8 cellular contexts compared by ENCODE assay signal in genomic region chr7:128869138-128869943, GRCh38. TPM values are rescaled to one million over a fixed set of nuclear protein-coding genes. Genes with fewer than 3 reads are reported as not detected.
DNase-seq lines count a peak whose midpoint lies in the region; ATAC-seq, FAIRE-seq and TF ChIP-seq lines count a peak whose summit lies in the region.

No MANE protein-coding gene starts in this region.

- intact Hi-C loops in mammary epithelial cell (cut with micrococcal nuclease), result no loop called here
- intact Hi-C loops in kidney (cut with DNase I), result no loop called here

- H3K4me3 ChIP-seq in AG09309 (ENCODE audit: control insufficient read depth, low read depth, low read length), result peak overlapping the region; percentile 38
- peak overlapping the region; percentile 33 to 58 (median 52) for H3K4me3 ChIP-seq in mammary epithelial cell (replicated peaks in 1 of 3; ENCODE audit: insufficient read depth in 1 of 3, low read depth in 2 of 3, low read length in 3 of 3)
- H3K4me3 ChIP-seq in kidney (ENCODE audit: low read length in 2 of 2), result peak overlapping the region in 1 of 2 donors; percentile 49

- no peak overlapping the region for H3K27ac ChIP-seq in mammary epithelial cell (ENCODE audit: insufficient read depth, low read depth, low read length)
- no peak overlapping the region for H3K27ac ChIP-seq in kidney (ENCODE audit: low read depth in 2 of 2, low read length in 2 of 2)

- no peak for FAIRE-seq in kidney (lab: Jason Lieb, UNC)

- no TSS peak for BruUV-seq in mammary epithelial cell (replicated peaks; lab: Mats Ljungman, UMichigan)

- CTCF ChIA-PET in mammary epithelial cell (lab: Charles Lee; ENCODE audit: low non-redundant PET), result no interaction called here

- no peak overlapping the region for H3K9ac ChIP-seq in mammary epithelial cell (ENCODE audit: insufficient read depth, low read length)
- peak overlapping the region; percentile 19 to 39 for H3K9ac ChIP-seq in kidney (ENCODE audit: low read length in 2 of 2)

- dilution Hi-C loops in mammary epithelial cell (cut with HindIII; ENCODE audit: low sequenced_read_pairs), result no loop called here

- TF ChIP-seq CTCF in AG09309 (IDR thresholded peaks at IDR 0.05; ENCODE audit: control insufficient read depth, insufficient read depth, low read depth, low read length, missing control alignments) (no peak), mammary epithelial cell (conservative IDR thresholded peaks at IDR 0.05 in 1 of 2, IDR thresholded peaks at IDR 0.05 in 1 of 2; ENCODE audit: extremely low read depth in 1 of 2, insufficient read depth in 1 of 2, low read depth in 1 of 2, low read length in 2 of 2) (peak in 1 of 2 donors; percentile 10), kidney (IDR thresholded peaks at IDR 0.05; ENCODE audit: borderline replicate concordance, extremely low read depth, insufficient read depth) (no peak)

- peaks cover 29% of the 10 kb centered on the region for H3K4me1 ChIP-seq in mammary epithelial cell (ENCODE audit: insufficient read depth, low read length)
- peaks cover 4 to 13% of the 10 kb centered on the region in 2 donors for H3K4me1 ChIP-seq in kidney (ENCODE audit: control insufficient read depth in 1 of 2, insufficient read depth in 1 of 2, low read depth in 1 of 2, low read length in 2 of 2)

- H4K20me1 ChIP-seq in mammary epithelial cell (ENCODE audit: insufficient read depth, low read length), result no peaks in the 10 kb centered on the region

- peak overlapping the region; percentile 96 for H3K4me2 ChIP-seq in mammary epithelial cell (ENCODE audit: insufficient read depth, low read depth, low read length)

- 5% methylated on average over 25 of the region's 86 CpGs for WGBS in mammary epithelial cell (ENCODE audit: low coverage, missing lambda C conversion rate)

- H3K79me2 ChIP-seq in mammary epithelial cell (ENCODE audit: insufficient read depth, low read length), result peaks cover 19% of the 10 kb centered on the region

- H3K36me3 ChIP-seq in mammary epithelial cell (ENCODE audit: insufficient read depth, low read length) (peaks cover 3% of the 10 kb centered on the region), kidney (ENCODE audit: control insufficient read depth in 1 of 2, insufficient read depth in 2 of 2, low read length in 2 of 2) (peaks cover 0 to 16% of the 10 kb centered on the region in 2 donors)

- H3K9me3 ChIP-seq in mammary epithelial cell (replicated peaks; ENCODE audit: insufficient read depth, low read length), result no peaks in the 10 kb centered on the region
- no peaks in the 10 kb centered on the region for H3K9me3 ChIP-seq in kidney (ENCODE audit: control insufficient read depth in 1 of 2, low read length in 2 of 2)

- H2AFZ ChIP-seq in mammary epithelial cell (ENCODE audit: low read depth, low read length), result peak overlapping the region; percentile 67

- in situ Hi-C loops in mammary epithelial cell (cut with MboI; ENCODE audit: low sequenced_read_pairs in 2 of 2), result no loop called here

- ATAC-seq in GM18861 (IDR thresholded peaks at IDR 0.05; ENCODE audit: unreplicated experiment) (peak; percentile 65), HG03354 (IDR thresholded peaks at IDR 0.05; ENCODE audit: poor library complexity, severe bottlenecking, unreplicated experiment) (peak; percentile 65)

- no peaks in the 10 kb centered on the region for H3K27me3 ChIP-seq in mammary epithelial cell (ENCODE audit: insufficient read depth, low read length)

- DNase-seq in AG09309 (ENCODE audit: low read depth) (no peak), T-helper 1 cell (peak in 4 of 5 donors; percentile 22 to 59 (median 33)), mammary epithelial cell (peak; percentile 36), kidney (peak; percentile 85), OCI-M2 (lab: John Stamatoyannopoulos, UW; ENCODE audit: unreplicated experiment) (no peak)
- peak; percentile 45 to 62 for DNase-seq in stimulated activated CD4-positive, alpha-beta T cell treated with anti-CD3 and anti-CD28 coated beads, Interleukin-2, amount 100 ng/mL, for 24 hours

RNA-seq across cellular contexts. Expression of gene ATP6V1F, which starts 6.7 kb away (rescaled TPM):
- total RNA-seq in mammary epithelial cell, result 100 to 1,000 TPM in 1 of 2 donors, 10 to 100 TPM in 1; 83.7 to 171 TPM
- polyA plus RNA-seq in mammary epithelial cell, result 304 TPM
- polyA minus RNA-seq in mammary epithelial cell, result 81.7 TPM
- total RNA-seq in kidney, result 161 TPM
- polyA plus RNA-seq in kidney (ENCODE audit: insufficient read depth, low read depth, low replicate concordance), result 684 TPM

RNA-seq across cellular contexts. Expression of gene FLNC, which starts 39.1 kb away (rescaled TPM):
- 1 to 10 TPM; 1.8 to 1.9 TPM for total RNA-seq in mammary epithelial cell
- polyA plus RNA-seq in mammary epithelial cell, result 0.03 TPM
- polyA minus RNA-seq in mammary epithelial cell, result 0.52 TPM
- 12.2 TPM for total RNA-seq in kidney
- 2.8 TPM for polyA plus RNA-seq in kidney (ENCODE audit: insufficient read depth, low read depth, low replicate concordance)

RNA-seq across cellular contexts. Expression of gene KCP, which starts 41.2 kb away (rescaled TPM):
- total RNA-seq in mammary epithelial cell (under 1 TPM in 1 of 2 donors, not detected in 1; 0.50 TPM), kidney (44.6 TPM)
- polyA plus RNA-seq in mammary epithelial cell (0.20 TPM), kidney (ENCODE audit: insufficient read depth, low read depth, low replicate concordance) (7.7 TPM)
- not detected for polyA minus RNA-seq in mammary epithelial cell

Comparison
In these comparisons a context has a peak if more than half of its experiments do, and no peak if none do; other contexts are left out.
1. DNase-seq: peak in T-helper 1 cell (4 of 5), mammary epithelial cell (single experiment), kidney (single experiment) and stimulated activated CD4-positive, alpha-beta T cell treated with anti-CD3 and anti-CD28 coated beads, Interleukin-2, amount 100 ng/mL, for 24 hours (2 of 2); none in AG09309 (single experiment) and OCI-M2 (single experiment).
2. RNA of gene KCP, which starts 41.2 kb away (total RNA-seq): 44.6 TPM in kidney (single experiment); 0.50 TPM in mammary epithelial cell; every median in the first group is over 10 times any median in the second.